8 cellular contexts compared by ENCODE assay signal in the genomic region with DNA sequence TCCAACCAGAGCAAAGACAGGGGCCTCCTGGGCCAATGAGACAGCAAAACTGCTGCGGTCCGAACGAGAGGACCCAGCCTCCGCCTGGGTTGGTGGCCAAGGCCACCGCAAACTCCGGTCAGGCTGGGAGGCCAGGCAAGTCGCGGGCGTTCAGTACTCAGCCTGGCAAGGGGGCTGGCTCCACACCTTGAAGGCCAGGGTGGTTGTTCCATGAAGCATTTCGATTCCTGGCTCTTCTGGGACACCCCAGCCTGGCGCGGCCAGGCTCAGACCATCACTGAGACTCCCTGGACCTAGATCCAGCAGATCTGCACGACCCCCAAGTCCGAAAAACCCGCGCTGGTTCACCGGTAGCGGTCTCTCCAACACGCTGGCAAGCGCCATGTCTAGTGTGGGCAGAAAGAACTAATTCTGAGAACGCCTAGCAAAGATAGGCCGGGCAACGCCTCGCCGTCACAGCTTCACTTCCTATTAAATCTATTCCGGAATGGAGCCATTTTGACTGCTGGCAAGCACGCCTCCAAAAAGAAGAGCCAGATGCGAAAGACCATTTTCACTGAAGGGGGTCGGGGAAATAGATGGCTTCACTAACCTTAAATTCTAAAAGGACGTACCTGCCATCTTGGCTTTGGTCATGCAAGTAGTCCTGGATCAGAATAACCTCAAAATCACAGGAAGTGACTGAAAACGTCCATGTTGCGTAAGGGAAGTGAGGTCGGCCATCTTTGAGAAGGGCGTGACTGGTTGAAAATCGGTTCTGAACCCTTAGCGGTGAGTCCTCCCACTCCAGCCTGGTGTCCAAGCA. TPM values are rescaled to one million over a fixed set of nuclear protein-coding genes. Genes with fewer than 3 reads are reported as not detected.
DNase-seq lines count a peak whose midpoint lies in the region; ATAC-seq, FAIRE-seq and TF ChIP-seq lines count a peak whose summit lies in the region.

A gene (minus strand): TSS at position 403 of the 805 bp plus-strand sequence. CDS start 19 bp downstream, at position 384.

- BruUV-seq in endothelial cell of umbilical vein (replicated peaks; lab: Mats Ljungman, UMichigan): no TSS peak

- peak; percentile 89 for TF ChIP-seq POLR2A in endothelial cell of umbilical vein (IDR thresholded peaks at IDR 0.05; ENCODE audit: low read depth, low read length)

- peak within 1 kb of the TSS; percentile 95 for H3K4me3 ChIP-seq in BE2C (ENCODE audit: low read depth, low read length)
- peak within 1 kb of the TSS; percentile 73 to 88 (median 84) for H3K4me3 ChIP-seq in endothelial cell of umbilical vein (replicated peaks in 1 of 3; ENCODE audit: insufficient read depth in 1 of 3, low read depth in 1 of 3, low read length in 3 of 3)

- H4K20me1 ChIP-seq in endothelial cell of umbilical vein (replicated peaks; ENCODE audit: control insufficient read depth, extremely low read depth, insufficient read depth, low read length): no peaks in the 10 kb centered on the region

- peaks cover 10% of the 10 kb centered on the region; the same call in 1 of the 2 replicates for H3K4me1 ChIP-seq in BE2C
- peaks cover 12% of the 10 kb centered on the region for H3K4me1 ChIP-seq in endothelial cell of umbilical vein (ENCODE audit: control insufficient read depth, extremely low read depth, insufficient read depth, low read length)

- peak within 1 kb of the TSS; percentile 88 for H3K27ac ChIP-seq in endothelial cell of umbilical vein (ENCODE audit: insufficient read depth, low read depth, low read length)

- peak; percentile 99 for FAIRE-seq in endothelial cell of umbilical vein (lab: Jason Lieb, UNC)

- CTCF ChIA-PET in activated CD8-positive, alpha-beta T cell treated with anti-CD3 and anti-CD28 coated beads, Interleukin-2, amount 10 ng/mL, durations not matched to agents 7 days and 5 days (lab: Charles Lee): interaction anchor here (1.1 to 2.5 kb wide), 6 partner anchors 20 to 105 kb away, joined by 5 to 13 read pairs (median 8); no protein-coding TSS in a partner anchor
- CTCF ChIA-PET in endothelial cell of umbilical vein (lab: Charles Lee): interaction anchor here (0.6 to 4.4 kb wide), 6 partner anchors 24 to 444 kb away, joined by 4 to 23 read pairs (median 4); no protein-coding TSS in a partner anchor

- peak; percentile 88 for ATAC-seq in GM19467 (IDR thresholded peaks at IDR 0.05; ENCODE audit: unreplicated experiment)
- peak; percentile 97 for ATAC-seq in activated CD8-positive, alpha-beta T cell treated with anti-CD3 and anti-CD28 coated beads, Interleukin-2, amount 10 ng/mL, durations not matched to agents 7 days and 5 days

- peak within 1 kb of the TSS; percentile 96 for H3K27ac Mint-ChIP-seq in activated CD8-positive, alpha-beta T cell treated with anti-CD3 and anti-CD28 coated beads, Interleukin-2, amount 10 ng/mL, durations not matched to agents 7 days and 5 days

- H3K79me2 ChIP-seq in endothelial cell of umbilical vein (ENCODE audit: control insufficient read depth, insufficient read depth, low read length): peaks cover 25% of the 10 kb centered on the region

- peak within 1 kb of the TSS; percentile 88 for H2AFZ ChIP-seq in endothelial cell of umbilical vein (ENCODE audit: low read depth, low read length)

- peaks cover 30% of the 10 kb centered on the region for H3K4me1 Mint-ChIP-seq in activated CD8-positive, alpha-beta T cell treated with anti-CD3 and anti-CD28 coated beads, Interleukin-2, amount 10 ng/mL, durations not matched to agents 7 days and 5 days (ENCODE audit: low read depth)

- H3K4me3 Mint-ChIP-seq in activated CD8-positive, alpha-beta T cell treated with anti-CD3 and anti-CD28 coated beads, Interleukin-2, amount 10 ng/mL, durations not matched to agents 7 days and 5 days: peak within 1 kb of the TSS; percentile 91

- H3K9me3 ChIP-seq in BE2C (no peaks in the 10 kb centered on the region), endothelial cell of umbilical vein (replicated peaks; ENCODE audit: control insufficient read depth, insufficient read depth, low read length) (no peaks in the 10 kb centered on the region)

- H3K9me1 ChIP-seq in endothelial cell of umbilical vein (replicated peaks; ENCODE audit: control insufficient read depth, extremely low read depth, insufficient read depth, low read length): no peaks in the 10 kb centered on the region

- peak; percentile 8; the same call in 1 of the 2 replicates for TF ChIP-seq CTCF in BE2C (IDR thresholded peaks at IDR 0.05; ENCODE audit: low read depth, low read length)
- TF ChIP-seq CTCF in endothelial cell of umbilical vein (IDR thresholded peaks at IDR 0.05; ENCODE audit: extremely low read depth in 1 of 2, insufficient read depth in 1 of 2, low read depth in 1 of 2, low read length in 2 of 2): no peak

- H3K9ac ChIP-seq in endothelial cell of umbilical vein (replicated peaks; ENCODE audit: extremely low read depth, insufficient read depth, low read length): peak within 1 kb of the TSS; percentile 93

- POLR2A ChIA-PET in activated CD8-positive, alpha-beta T cell treated with anti-CD3 and anti-CD28 coated beads, Interleukin-2, amount 10 ng/mL, durations not matched to agents 7 days and 5 days (lab: Charles Lee): interaction anchor here (0.8 to 2.9 kb wide), 3 partner anchors 11 to 115 kb away, joined by 3 to 20 read pairs (median 3); a partner anchor contains a TSS
- POLR2A ChIA-PET in endothelial cell of umbilical vein (lab: Charles Lee): interaction anchor here (0.6 to 1.0 kb wide), 3 partner anchors 13 to 34 kb away, joined by 3 to 5 read pairs (median 4); no protein-coding TSS in a partner anchor

- peaks cover 31% of the 10 kb centered on the region for H3K36me3 Mint-ChIP-seq in activated CD8-positive, alpha-beta T cell treated with anti-CD3 and anti-CD28 coated beads, Interleukin-2, amount 10 ng/mL, durations not matched to agents 7 days and 5 days (ENCODE audit: low read depth)

- H3K27me3 Mint-ChIP-seq in activated CD8-positive, alpha-beta T cell treated with anti-CD3 and anti-CD28 coated beads, Interleukin-2, amount 10 ng/mL, durations not matched to agents 7 days and 5 days (ENCODE audit: low read depth): no peaks in the 10 kb centered on the region

- dilution Hi-C loops in endothelial cell of umbilical vein (cut with MboI; ENCODE audit: extremely low pct_ligation_motif_present, low sequenced_read_pairs): no loop called here

- intact Hi-C loops in endothelial cell of umbilical vein (cut with micrococcal nuclease): loop anchor here (1.0 to 2.0 kb wide), 3 partner anchors 13 to 28 kb away; no protein-coding TSS in a partner anchor

- H3K9me3 Mint-ChIP-seq in activated CD8-positive, alpha-beta T cell treated with anti-CD3 and anti-CD28 coated beads, Interleukin-2, amount 10 ng/mL, durations not matched to agents 7 days and 5 days (ENCODE audit: insufficient read depth): no peaks in the 10 kb centered on the region

- H3K36me3 ChIP-seq in BE2C (peaks cover 41% of the 10 kb centered on the region), endothelial cell of umbilical vein (ENCODE audit: control insufficient read depth in 2 of 2, extremely low read depth in 1 of 2, insufficient read depth in 2 of 2, low read length in 2 of 2) (peaks cover 8 to 9% of the 10 kb centered on the region in 2 experiments)

- H3K4me2 ChIP-seq in endothelial cell of umbilical vein (ENCODE audit: insufficient read depth, low read length): peak within 1 kb of the TSS; percentile 66

- DNase-seq in BE2C: peak; percentile 88
- DNase-seq in HS-5 (ENCODE audit: low read depth): peak; percentile 94
- peak; percentile 95 for DNase-seq in activated CD8-positive, alpha-beta T cell treated with anti-CD3 and anti-CD28 coated beads, Interleukin-2, amount 10 ng/mL, durations not matched to agents 7 days and 5 days
- peak; percentile 97 for DNase-seq in endothelial cell of umbilical vein (ENCODE audit: low read depth, low spot score)
- DNase-seq in mucosa of gallbladder (ENCODE audit: low spot score): peak; percentile 93
- peak; percentile 88 for DNase-seq in stimulated activated CD8-positive, alpha-beta memory T cell treated with anti-CD3 and anti-CD28 coated beads, Interleukin-4, amount 100 ng/mL, for 48 hours
- DNase-seq in NCI-H1092 treated with DMSO at 0.1 percent for 48 hours (lab: John Stamatoyannopoulos, UW): no peak

- H3K27me3 ChIP-seq in BE2C (no peaks in the 10 kb centered on the region), endothelial cell of umbilical vein (ENCODE audit: control insufficient read depth in 2 of 2, insufficient read depth in 2 of 2, low read length in 2 of 2) (no peaks in the 10 kb centered on the region)

TF ChIP-seq in endothelial cell of umbilical vein, 7 proteins besides CTCF, POLR2A, EP300 and RAD21:
- TF ChIP-seq POLR2AphosphoS5 (IDR thresholded peaks at IDR 0.05; ENCODE audit: insufficient read depth, low read depth, low read length) (peak; percentile 82), EZH2 (IDR thresholded peaks at IDR 0.05; ENCODE audit: borderline replicate concordance, low read depth, low read length, severe bottlenecking) (no peak)

RNA-seq across cellular contexts. Expression of the gene that starts here (rescaled TPM):
- polyA plus RNA-seq in BE2C (2012; ENCODE audit: insufficient read depth, insufficient read length, low read depth): 636 TPM
- total RNA-seq in activated CD8-positive, alpha-beta T cell treated with anti-CD3 and anti-CD28 coated beads, Interleukin-2, amount 10 ng/mL, durations not matched to agents 7 days and 5 days: 10 to 100 TPM; 64.5 to 74.5 TPM
- total RNA-seq in endothelial cell of umbilical vein (214 and 236 TPM in 2 replicates), mucosa of gallbladder (103 TPM)
- 459 and 464 TPM in 2 replicates for polyA plus RNA-seq in endothelial cell of umbilical vein
- polyA plus RNA-seq in endothelial cell of umbilical vein (2011; cell fraction: cytosol; rRNA removed): 355 and 404 TPM in 2 replicates
- 144 and 152 TPM in 2 replicates for polyA plus RNA-seq in endothelial cell of umbilical vein (2011; cell fraction: nucleus; rRNA removed)
- 223 and 262 TPM in 2 replicates for polyA plus RNA-seq in endothelial cell of umbilical vein (2012)
- polyA minus RNA-seq in endothelial cell of umbilical vein: 286 and 312 TPM in 2 replicates
- polyA minus RNA-seq in endothelial cell of umbilical vein (2011; cell fraction: cytosol; rRNA and poly(A)+ RNA removed): 207 TPM
- 42.4 and 46.8 TPM in 2 replicates for polyA minus RNA-seq in endothelial cell of umbilical vein (2011; cell fraction: nucleus; rRNA and poly(A)+ RNA removed)
